1 cellular context compared by ENCODE assay signal in the genomic region with DNA sequence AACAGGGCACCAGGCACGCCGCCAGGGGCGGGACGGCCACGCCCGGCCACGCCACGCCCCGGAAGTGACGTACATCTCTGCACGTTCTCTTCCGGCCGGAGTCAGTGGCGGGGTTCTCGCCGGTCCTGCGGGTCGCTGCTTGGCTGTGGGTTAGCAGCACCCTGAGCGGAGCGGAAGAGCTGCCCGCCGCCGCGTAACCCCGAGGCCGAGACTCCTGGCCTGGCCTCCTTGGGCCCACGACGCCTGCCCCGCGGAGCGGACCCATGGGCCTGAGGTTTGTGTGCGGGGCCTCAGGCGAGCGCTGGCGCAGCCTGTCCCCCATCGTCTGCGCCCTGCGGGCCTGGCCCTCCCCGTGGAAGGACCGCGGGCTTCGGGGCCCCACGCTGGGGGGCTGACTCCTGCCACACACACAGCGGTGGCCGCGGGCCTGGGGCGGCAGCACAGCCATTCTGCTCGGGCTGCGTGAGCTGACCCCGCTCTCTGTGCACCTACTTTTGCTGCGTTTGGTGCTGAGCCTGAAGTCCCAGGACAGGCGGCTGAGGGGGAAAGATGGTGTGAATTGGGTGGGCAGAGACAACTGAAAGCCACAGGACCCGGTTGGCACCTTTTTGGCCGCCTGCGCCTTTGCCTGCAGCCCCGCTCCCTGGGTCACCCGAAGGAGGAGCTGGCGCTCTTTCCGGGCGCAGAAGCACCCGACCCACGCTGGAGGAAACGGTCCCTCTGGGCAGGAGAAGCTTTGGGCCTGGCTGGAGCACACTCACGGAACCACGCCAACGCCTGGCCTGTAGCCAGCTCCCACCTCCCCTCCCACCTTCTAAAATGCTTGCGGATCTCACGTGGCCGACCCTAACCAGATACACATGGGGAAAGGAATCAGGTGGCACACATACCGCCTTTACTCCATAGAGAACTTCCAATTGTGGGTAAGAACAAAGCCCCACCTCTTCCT.
TF ChIP-seq lines count a peak whose summit lies in the region.

No MANE protein-coding gene starts in this region.

TF ChIP-seq in HepG2, 621 proteins besides CTCF, POLR2A, EP300 and RAD21 (continued from another document and continues in another):
- no peak for TF ChIP-seq PPARG (CRISPR knock-in tag; conservative IDR thresholded peaks at IDR 0.05)
- no peak for TF ChIP-seq MEF2D (CRISPR knock-in tag; IDR thresholded peaks at IDR 0.05)
- TF ChIP-seq MYPOP (CRISPR knock-in tag; IDR thresholded peaks at IDR 0.05), result peak; percentile 61; the same call in 1 of the 2 replicates
- TF ChIP-seq ZSCAN22 (CRISPR knock-in tag; IDR thresholded peaks at IDR 0.05), result no peak
- TF ChIP-seq, protein P1, sequence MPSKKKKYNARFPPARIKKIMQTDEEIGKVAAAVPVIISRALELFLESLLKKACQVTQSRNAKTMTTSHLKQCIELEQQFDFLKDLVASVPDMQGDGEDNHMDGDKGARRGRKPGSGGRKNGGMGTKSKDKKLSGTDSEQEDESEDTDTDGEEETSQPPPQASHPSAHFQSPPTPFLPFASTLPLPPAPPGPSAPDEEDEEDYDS (CRISPR knock-in tag; IDR thresholded peaks at IDR 0.05), result peak; percentile 55
- TF ChIP-seq TGIF2 (CRISPR knock-in tag; IDR thresholded peaks at IDR 0.05), result 0 out of 2 replicates have a peak, but pooled peaks have one; percentile 19
- TF ChIP-seq NR2F2 (IDR thresholded peaks at IDR 0.05; ENCODE audit: borderline replicate concordance, low read depth), result no peak
- TF ChIP-seq, protein P2, sequence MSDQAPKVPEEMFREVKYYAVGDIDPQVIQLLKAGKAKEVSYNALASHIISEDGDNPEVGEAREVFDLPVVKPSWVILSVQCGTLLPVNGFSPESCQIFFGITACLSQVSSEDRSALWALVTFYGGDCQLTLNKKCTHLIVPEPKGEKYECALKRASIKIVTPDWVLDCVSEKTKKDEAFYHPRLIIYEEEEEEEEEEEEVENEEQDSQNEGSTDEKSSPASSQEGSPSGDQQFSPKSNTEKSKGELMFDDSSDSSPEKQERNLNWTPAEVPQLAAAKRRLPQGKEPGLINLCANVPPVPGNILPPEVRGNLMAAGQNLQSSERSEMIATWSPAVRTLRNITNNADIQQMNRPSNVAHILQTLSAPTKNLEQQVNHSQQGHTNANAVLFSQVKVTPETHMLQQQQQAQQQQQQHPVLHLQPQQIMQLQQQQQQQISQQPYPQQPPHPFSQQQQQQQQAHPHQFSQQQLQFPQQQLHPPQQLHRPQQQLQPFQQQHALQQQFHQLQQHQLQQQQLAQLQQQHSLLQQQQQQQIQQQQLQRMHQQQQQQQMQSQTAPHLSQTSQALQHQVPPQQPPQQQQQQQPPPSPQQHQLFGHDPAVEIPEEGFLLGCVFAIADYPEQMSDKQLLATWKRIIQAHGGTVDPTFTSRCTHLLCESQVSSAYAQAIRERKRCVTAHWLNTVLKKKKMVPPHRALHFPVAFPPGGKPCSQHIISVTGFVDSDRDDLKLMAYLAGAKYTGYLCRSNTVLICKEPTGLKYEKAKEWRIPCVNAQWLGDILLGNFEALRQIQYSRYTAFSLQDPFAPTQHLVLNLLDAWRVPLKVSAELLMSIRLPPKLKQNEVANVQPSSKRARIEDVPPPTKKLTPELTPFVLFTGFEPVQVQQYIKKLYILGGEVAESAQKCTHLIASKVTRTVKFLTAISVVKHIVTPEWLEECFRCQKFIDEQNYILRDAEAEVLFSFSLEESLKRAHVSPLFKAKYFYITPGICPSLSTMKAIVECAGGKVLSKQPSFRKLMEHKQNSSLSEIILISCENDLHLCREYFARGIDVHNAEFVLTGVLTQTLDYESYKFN (CRISPR knock-in tag; conservative IDR thresholded peaks at IDR 0.05), result no peak
- no peak for TF ChIP-seq ZNF737 (CRISPR knock-in tag; IDR thresholded peaks at IDR 0.05; ENCODE audit: borderline replicate concordance)
- no peak for TF ChIP-seq MZF1 (CRISPR knock-in tag; IDR thresholded peaks at IDR 0.05; ENCODE audit: borderline replicate concordance)
- no peak for TF ChIP-seq MEIS2 (CRISPR knock-in tag; IDR thresholded peaks at IDR 0.05)
- TF ChIP-seq ZNF569 (CRISPR knock-in tag; IDR thresholded peaks at IDR 0.05; ENCODE audit: borderline replicate concordance), result no peak
- TF ChIP-seq, protein P3, sequence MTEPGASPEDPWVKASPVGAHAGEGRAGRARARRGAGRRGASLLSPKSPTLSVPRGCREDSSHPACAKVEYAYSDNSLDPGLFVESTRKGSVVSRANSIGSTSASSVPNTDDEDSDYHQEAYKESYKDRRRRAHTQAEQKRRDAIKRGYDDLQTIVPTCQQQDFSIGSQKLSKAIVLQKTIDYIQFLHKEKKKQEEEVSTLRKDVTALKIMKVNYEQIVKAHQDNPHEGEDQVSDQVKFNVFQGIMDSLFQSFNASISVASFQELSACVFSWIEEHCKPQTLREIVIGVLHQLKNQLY (CRISPR knock-in tag; IDR thresholded peaks at IDR 0.05), result no peak
- TF ChIP-seq RARG (CRISPR knock-in tag; IDR thresholded peaks at IDR 0.05; ENCODE audit: low read depth), result no peak
- no peak for TF ChIP-seq KIAA2018 (CRISPR knock-in tag; IDR thresholded peaks at IDR 0.05; ENCODE audit: borderline replicate concordance)
- no peak for TF ChIP-seq TSC22D2 (CRISPR knock-in tag; IDR thresholded peaks at IDR 0.05; ENCODE audit: borderline replicate concordance)
- TF ChIP-seq ZNF335 (CRISPR knock-in tag; IDR thresholded peaks at IDR 0.05), result peak; percentile 47; the same call in 1 of the 2 replicates
- TF ChIP-seq HNRNPUL1 (IDR thresholded peaks at IDR 0.05; ENCODE audit: low read depth, low read length), result no peak
- TF ChIP-seq, protein P4, sequence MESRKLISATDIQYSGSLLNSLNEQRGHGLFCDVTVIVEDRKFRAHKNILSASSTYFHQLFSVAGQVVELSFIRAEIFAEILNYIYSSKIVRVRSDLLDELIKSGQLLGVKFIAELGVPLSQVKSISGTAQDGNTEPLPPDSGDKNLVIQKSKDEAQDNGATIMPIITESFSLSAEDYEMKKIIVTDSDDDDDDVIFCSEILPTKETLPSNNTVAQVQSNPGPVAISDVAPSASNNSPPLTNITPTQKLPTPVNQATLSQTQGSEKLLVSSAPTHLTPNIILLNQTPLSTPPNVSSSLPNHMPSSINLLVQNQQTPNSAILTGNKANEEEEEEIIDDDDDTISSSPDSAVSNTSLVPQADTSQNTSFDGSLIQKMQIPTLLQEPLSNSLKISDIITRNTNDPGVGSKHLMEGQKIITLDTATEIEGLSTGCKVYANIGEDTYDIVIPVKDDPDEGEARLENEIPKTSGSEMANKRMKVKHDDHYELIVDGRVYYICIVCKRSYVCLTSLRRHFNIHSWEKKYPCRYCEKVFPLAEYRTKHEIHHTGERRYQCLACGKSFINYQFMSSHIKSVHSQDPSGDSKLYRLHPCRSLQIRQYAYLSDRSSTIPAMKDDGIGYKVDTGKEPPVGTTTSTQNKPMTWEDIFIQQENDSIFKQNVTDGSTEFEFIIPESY (CRISPR knock-in tag; IDR thresholded peaks at IDR 0.05), result no peak
- peak; percentile 94 for TF ChIP-seq ZFX (CRISPR knock-in tag; IDR thresholded peaks at IDR 0.05; ENCODE audit: low read depth)
- no peak for TF ChIP-seq ZXDC (CRISPR knock-in tag; IDR thresholded peaks at IDR 0.05)
- no peak for TF ChIP-seq FOXJ3 (CRISPR knock-in tag; IDR thresholded peaks at IDR 0.05; ENCODE audit: borderline replicate concordance)
- no peak for TF ChIP-seq MAF1 (CRISPR knock-in tag; IDR thresholded peaks at IDR 0.05; ENCODE audit: borderline replicate concordance)
- TF ChIP-seq ZNF850 (CRISPR knock-in tag; conservative IDR thresholded peaks at IDR 0.05), result no peak
- no peak for TF ChIP-seq ZNF263 (CRISPR knock-in tag; IDR thresholded peaks at IDR 0.05)
- TF ChIP-seq, protein P5, sequence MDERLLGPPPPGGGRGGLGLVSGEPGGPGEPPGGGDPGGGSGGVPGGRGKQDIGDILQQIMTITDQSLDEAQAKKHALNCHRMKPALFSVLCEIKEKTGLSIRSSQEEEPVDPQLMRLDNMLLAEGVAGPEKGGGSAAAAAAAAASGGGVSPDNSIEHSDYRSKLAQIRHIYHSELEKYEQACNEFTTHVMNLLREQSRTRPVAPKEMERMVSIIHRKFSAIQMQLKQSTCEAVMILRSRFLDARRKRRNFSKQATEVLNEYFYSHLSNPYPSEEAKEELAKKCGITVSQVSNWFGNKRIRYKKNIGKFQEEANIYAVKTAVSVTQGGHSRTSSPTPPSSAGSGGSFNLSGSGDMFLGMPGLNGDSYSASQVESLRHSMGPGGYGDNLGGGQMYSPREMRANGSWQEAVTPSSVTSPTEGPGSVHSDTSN (CRISPR knock-in tag; IDR thresholded peaks at IDR 0.05), result no peak
- TF ChIP-seq, protein P6, sequence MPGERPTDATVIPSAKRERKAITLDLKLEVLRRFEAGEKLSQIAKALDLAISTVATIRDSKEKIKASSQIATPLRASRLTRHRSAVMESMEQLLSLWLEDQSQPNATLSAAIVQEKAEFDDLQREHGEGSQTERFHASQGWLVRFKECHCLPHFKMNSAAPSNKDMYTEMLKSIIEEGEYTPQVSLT (CRISPR knock-in tag; IDR thresholded peaks at IDR 0.05; ENCODE audit: borderline replicate concordance, low read depth), result no peak
- TF ChIP-seq GATAD1 (CRISPR knock-in tag; IDR thresholded peaks at IDR 0.05), result peak; percentile 90
- TF ChIP-seq STAT5B (CRISPR knock-in tag; IDR thresholded peaks at IDR 0.05), result no peak
- no peak for TF ChIP-seq ZNF672 (CRISPR knock-in tag; IDR thresholded peaks at IDR 0.05)
- no peak for TF ChIP-seq CC2D1A (CRISPR knock-in tag; IDR thresholded peaks at IDR 0.05)
- no peak for TF ChIP-seq ZMYM2 (CRISPR knock-in tag; IDR thresholded peaks at IDR 0.05)
- no peak for TF ChIP-seq ZNF670 (CRISPR knock-in tag; IDR thresholded peaks at IDR 0.05; ENCODE audit: borderline replicate concordance)
- TF ChIP-seq EEA1 (CRISPR knock-in tag; IDR thresholded peaks at IDR 0.05; ENCODE audit: borderline replicate concordance), result no peak
- TF ChIP-seq MTA1 (CRISPR knock-in tag; IDR thresholded peaks at IDR 0.05; ENCODE audit: borderline replicate concordance), result 0 out of 2 replicates have a peak, but pooled peaks have one; percentile 16
- no peak for TF ChIP-seq ZNF678 (CRISPR knock-in tag; IDR thresholded peaks at IDR 0.05)
